Comparison of ENCODE assay signal across 21 cellular contexts in the genomic region with DNA sequence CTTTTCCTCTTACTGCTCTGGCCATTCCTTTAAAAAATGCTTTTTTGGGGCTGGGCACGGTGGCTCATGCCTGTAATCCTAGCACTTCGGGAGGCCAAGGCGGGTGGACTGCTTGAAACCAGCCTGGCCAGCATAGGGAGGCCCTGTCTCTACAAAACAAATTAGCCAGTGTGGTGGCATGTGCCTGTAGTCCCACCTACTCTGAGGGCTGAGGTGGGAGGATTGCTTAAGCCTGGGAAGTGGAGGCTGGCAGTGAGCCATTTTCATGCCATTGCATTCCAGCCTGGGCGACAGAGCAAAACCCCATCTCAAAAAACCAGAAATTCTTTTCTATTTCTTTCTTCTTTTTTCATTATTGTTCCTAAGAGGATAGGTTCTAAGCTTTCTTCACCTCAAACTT. TPM values are rescaled to one million over a fixed set of nuclear protein-coding genes. Genes with fewer than 3 reads are reported as not detected.
DNase-seq lines count a peak whose midpoint lies in the region; ATAC-seq and TF ChIP-seq lines count a peak whose summit lies in the region.
"Had no signal": no experiment of that assay in that cellular context is flagged by ENCODE, and none has a peak within 500 bp of the region (broad histone marks: within the 10 kb centered on the region; RNA-seq: fewer than 3 reads in every experiment).

No MANE protein-coding gene starts in this region.

- ATAC-seq in activated CD8-positive, alpha-beta T cell treated with anti-CD3 and anti-CD28 coated beads for 36 hours, result no peak
- no peak for ATAC-seq in activated T-cell treated with anti-CD3 and anti-CD28 coated beads, Interleukin-2, amount 50 U/mL, for 4 hours
- no peak for ATAC-seq in GM19452 (IDR thresholded peaks at IDR 0.05; ENCODE audit: unreplicated experiment)
- ATAC-seq: WTC11 had no signal

- H3K36me3 Mint-ChIP-seq in MCF 10A (ENCODE audit: insufficient read depth, unreplicated experiment) (no peaks in the 10 kb centered on the region), type B pancreatic cell (no peaks in the 10 kb centered on the region)
- no peaks in the 10 kb centered on the region for H3K36me3 Mint-ChIP-seq in activated CD8-positive, alpha-beta T cell treated with anti-CD3 and anti-CD28 coated beads for 36 hours (ENCODE audit: low read depth)
- no peaks in the 10 kb centered on the region for H3K36me3 Mint-ChIP-seq in activated T-cell treated with anti-CD3 and anti-CD28 coated beads, Interleukin-2, amount 50 U/mL, for 4 hours (ENCODE audit: insufficient read depth)
- H3K36me3 Mint-ChIP-seq: activated CD4-positive, alpha-beta memory T cell treated with anti-CD3 and anti-CD28 coated beads for 36 hours; immature natural killer cell; WTC11 had no signal

- TF ChIP-seq CTCF in HEK293 (tag by site-specific recombination; IDR thresholded peaks at IDR 0.05), result no peak
- no peak for TF ChIP-seq CTCF in MCF 10A (IDR thresholded peaks at IDR 0.05; ENCODE audit: unreplicated experiment)
- no peak for TF ChIP-seq CTCF in type B pancreatic cell (conservative IDR thresholded peaks at IDR 0.05)
- TF ChIP-seq CTCF in activated CD8-positive, alpha-beta T cell treated with anti-CD3 and anti-CD28 coated beads for 36 hours (IDR thresholded peaks at IDR 0.05), result no peak
- TF ChIP-seq CTCF in ascending aorta (IDR thresholded peaks at IDR 0.05), result no peak

- POLR2A ChIA-PET in HEK293 (lab: Yijun Ruan, JAX), result no interaction called here
- POLR2A ChIA-PET in MCF 10A (lab: Yijun Ruan, JAX), result interaction anchor here (0.6 to 5.6 kb wide), 12 partner anchors 9 to 554 kb away, joined by 3 to 139 read pairs (median 4); partner anchors contain the start of gene RNF144B
- POLR2A ChIA-PET in activated CD8-positive, alpha-beta T cell treated with anti-CD3 and anti-CD28 coated beads for 36 hours (lab: Charles Lee), result interaction anchor here (0.8 kb wide), 1 partner anchor 138 kb away, joined by 3 read pairs; no protein-coding TSS in a partner anchor

- H3K27ac ChIP-seq in HEK293 (ENCODE audit: extremely low read depth, low read depth, low read length), result no peak overlapping the region
- H3K27ac ChIP-seq in ascending aorta, result no peak overlapping the region
- H3K27ac ChIP-seq: GM23248, hepatocyte, SK-N-MC had no signal

- no peaks in the 10 kb centered on the region for H3K27me3 Mint-ChIP-seq in MCF 10A (ENCODE audit: insufficient read depth, unreplicated experiment)
- H3K27me3 Mint-ChIP-seq in type B pancreatic cell, result no peaks in the 10 kb centered on the region
- H3K27me3 Mint-ChIP-seq in activated CD8-positive, alpha-beta T cell treated with anti-CD3 and anti-CD28 coated beads for 36 hours, result peaks cover 21% of the 10 kb centered on the region
- peaks cover 16% of the 10 kb centered on the region for H3K27me3 Mint-ChIP-seq in activated T-cell treated with anti-CD3 and anti-CD28 coated beads, Interleukin-2, amount 50 U/mL, for 4 hours (ENCODE audit: low read depth)

- DNase-seq in MCF 10A (ENCODE audit: unreplicated experiment), result peak; percentile 86
- peak; percentile 50 for DNase-seq in kidney tubule cell (ENCODE audit: low spot score)
- DNase-seq in type B pancreatic cell (ENCODE audit: extremely low spot score, unreplicated experiment), result no peak
- DNase-seq in activated CD8-positive, alpha-beta T cell treated with anti-CD3 and anti-CD28 coated beads for 36 hours, result no peak
- no peak for DNase-seq in activated T-cell treated with anti-CD3 and anti-CD28 coated beads, Interleukin-2, amount 50 U/mL, for 4 hours
- DNase-seq in ascending aorta (ENCODE audit: low spot score in 2 of 2), result no peak
- DNase-seq: activated CD4-positive, alpha-beta memory T cell treated with anti-CD3 and anti-CD28 coated beads for 36 hours; activated gamma-delta T cell; dermis blood vessel endothelial cell; GM23248; immature natural killer cell; NCI-H1417; NCI-H524; small intestine; stimulated activated naive CD4-positive, alpha-beta T cell treated with Interleukin-2 at 50 U/mL for 16 hours had no signal

- H3K4me3 ChIP-seq in HEK293 (ENCODE audit: low read depth, low read length) (no peak overlapping the region), ascending aorta (no peak overlapping the region)
- H3K4me3 ChIP-seq: GM23248, hepatocyte, SK-N-MC had no signal

- H3K4me1 ChIP-seq in HEK293 (ENCODE audit: control insufficient read depth, insufficient read depth, low read length) (no peaks in the 10 kb centered on the region), ascending aorta (peaks cover 0 to 10% of the 10 kb centered on the region in 2 donors)

- no peaks in the 10 kb centered on the region for H3K9me3 ChIP-seq in HEK293 (ENCODE audit: control insufficient read depth, insufficient read depth, low read depth, low read length)
- no peaks in the 10 kb centered on the region for H3K9me3 ChIP-seq in ascending aorta

- no peaks in the 10 kb centered on the region for H3K27me3 ChIP-seq in ascending aorta
- H3K27me3 ChIP-seq: hepatocyte had no signal

- CTCF ChIA-PET in HEK293 (lab: Yijun Ruan, JAX) (no interaction called here), MCF 10A (lab: Yijun Ruan, JAX) (interaction anchor here (0.5 to 1.7 kb wide), 6 partner anchors 19 to 81 kb away, joined by 3 to 9 read pairs (median 3); no protein-coding TSS in a partner anchor)
- CTCF ChIA-PET in activated CD8-positive, alpha-beta T cell treated with anti-CD3 and anti-CD28 coated beads for 36 hours (lab: Charles Lee), result interaction anchor here (1.3 to 1.9 kb wide), 2 partner anchors 11 to 153 kb away, joined by 3 to 6 read pairs; no protein-coding TSS in a partner anchor

- H3K4me3 Mint-ChIP-seq in MCF 10A (ENCODE audit: unreplicated experiment) (peak overlapping the region; percentile 24), type B pancreatic cell (no peak overlapping the region)
- H3K4me3 Mint-ChIP-seq in activated CD8-positive, alpha-beta T cell treated with anti-CD3 and anti-CD28 coated beads for 36 hours, result no peak overlapping the region
- H3K4me3 Mint-ChIP-seq in activated T-cell treated with anti-CD3 and anti-CD28 coated beads, Interleukin-2, amount 50 U/mL, for 4 hours, result no peak overlapping the region
- H3K4me3 Mint-ChIP-seq: activated CD4-positive, alpha-beta memory T cell treated with anti-CD3 and anti-CD28 coated beads for 36 hours; immature natural killer cell; T-helper 2 cell treated with Interferon-gamma antibody and Interleukin-4, amounts not matched to agents 5 μg/mL and 100 μg/mL, for 36 hours; WTC11 had no signal

- H3K27ac Mint-ChIP-seq in MCF 10A (ENCODE audit: low read depth, unreplicated experiment) (peak overlapping the region; percentile 86), type B pancreatic cell (peak overlapping the region; percentile 9)
- H3K27ac Mint-ChIP-seq in activated CD8-positive, alpha-beta T cell treated with anti-CD3 and anti-CD28 coated beads for 36 hours, result no peak overlapping the region
- H3K27ac Mint-ChIP-seq: activated CD4-positive, alpha-beta memory T cell treated with anti-CD3 and anti-CD28 coated beads for 36 hours; immature natural killer cell; T-helper 2 cell treated with Interferon-gamma antibody and Interleukin-4, amounts not matched to agents 5 μg/mL and 100 μg/mL, for 36 hours; WTC11 had no signal

- intact Hi-C loops in MCF 10A (cut with micrococcal nuclease) (no loop called here), ascending aorta (cut with DNase I) (no loop called here)
- intact Hi-C loops in activated CD8-positive, alpha-beta T cell treated with anti-CD3 and anti-CD28 coated beads for 36 hours (cut with micrococcal nuclease), result no loop called here

- H3K9me3 Mint-ChIP-seq in MCF 10A (ENCODE audit: unreplicated experiment) (no peaks in the 10 kb centered on the region), type B pancreatic cell (no peaks in the 10 kb centered on the region)
- peaks cover under 1% of the 10 kb centered on the region for H3K9me3 Mint-ChIP-seq in activated CD8-positive, alpha-beta T cell treated with anti-CD3 and anti-CD28 coated beads for 36 hours
- no peaks in the 10 kb centered on the region for H3K9me3 Mint-ChIP-seq in activated T-cell treated with anti-CD3 and anti-CD28 coated beads, Interleukin-2, amount 50 U/mL, for 4 hours
- H3K9me3 Mint-ChIP-seq: activated CD4-positive, alpha-beta memory T cell treated with anti-CD3 and anti-CD28 coated beads for 36 hours; T-helper 2 cell treated with Interferon-gamma antibody and Interleukin-4, amounts not matched to agents 5 μg/mL and 100 μg/mL, for 36 hours; WTC11 had no signal

- H3K36me3 ChIP-seq in HEK293 (ENCODE audit: control insufficient read depth in 2 of 2, insufficient read depth in 1 of 2, low read length in 2 of 2) (no peaks in the 10 kb centered on the region), ascending aorta (no peaks in the 10 kb centered on the region)

- no TSS peak for BruUV-seq in MCF 10A (replicated peaks; lab: Mats Ljungman, UMichigan)

- H3K4me1 Mint-ChIP-seq in MCF 10A (ENCODE audit: insufficient read depth, unreplicated experiment) (peaks cover 41% of the 10 kb centered on the region), type B pancreatic cell (ENCODE audit: unreplicated experiment) (peaks cover 9% of the 10 kb centered on the region)
- H3K4me1 Mint-ChIP-seq in activated CD8-positive, alpha-beta T cell treated with anti-CD3 and anti-CD28 coated beads for 36 hours (ENCODE audit: low read depth), result no peaks in the 10 kb centered on the region
- H3K4me1 Mint-ChIP-seq in activated T-cell treated with anti-CD3 and anti-CD28 coated beads, Interleukin-2, amount 50 U/mL, for 4 hours (ENCODE audit: low read depth), result no peaks in the 10 kb centered on the region
- H3K4me1 Mint-ChIP-seq: immature natural killer cell, WTC11 had no signal

TF ChIP-seq in HEK293, 187 proteins besides CTCF, POLR2A, EP300 and RAD21:
- peak; percentile 78 for TF ChIP-seq ZFHX2 (tag by site-specific recombination; conservative IDR thresholded peaks at IDR 0.05)
- no peak for TF ChIP-seq ZNF544 (tag by site-specific recombination; IDR thresholded peaks at IDR 0.05)
- TF ChIP-seq EGR2 (tag by site-specific recombination; IDR thresholded peaks at IDR 0.05; ENCODE audit: low read depth), result peak; percentile 70; the same call in 1 of the 2 replicates
- no peak for TF ChIP-seq MEIS1 (CRISPR knock-in tag; IDR thresholded peaks at IDR 0.05; ENCODE audit: borderline replicate concordance)

RNA-seq across cellular contexts. Expression of gene RNF144B, which starts 36.9 kb away (rescaled TPM):
- total RNA-seq in MCF 10A (2022) (40.6 and 57.9 TPM in 2 replicates), type B pancreatic cell (ENCODE audit: low replicate concordance) (10.8 and 19.4 TPM in 2 replicates), ascending aorta (52.3 TPM)
- total RNA-seq in activated CD8-positive, alpha-beta T cell treated with anti-CD3 and anti-CD28 coated beads for 36 hours, result 1 to 10 TPM; 1.8 to 1.9 TPM
- 1 to 10 TPM in 2 of 3 donors, under 1 TPM in 1; 0.61 to 1.8 (median 1.4) TPM for total RNA-seq in activated T-cell treated with anti-CD3 and anti-CD28 coated beads, Interleukin-2, amount 50 U/mL, for 4 hours

Comparison
In these comparisons a context has a peak if more than half of its experiments do, and no peak if none do; other contexts are left out.
1. DNase-seq: peak in MCF 10A (single experiment) and kidney tubule cell (single experiment); none in type B pancreatic cell (single experiment), activated CD8-positive, alpha-beta T cell treated with anti-CD3 and anti-CD28 coated beads for 36 hours (single experiment), activated T-cell treated with anti-CD3 and anti-CD28 coated beads, Interleukin-2, amount 50 U/mL, for 4 hours (single experiment) and ascending aorta (0 of 2).